In the genomic region with DNA sequence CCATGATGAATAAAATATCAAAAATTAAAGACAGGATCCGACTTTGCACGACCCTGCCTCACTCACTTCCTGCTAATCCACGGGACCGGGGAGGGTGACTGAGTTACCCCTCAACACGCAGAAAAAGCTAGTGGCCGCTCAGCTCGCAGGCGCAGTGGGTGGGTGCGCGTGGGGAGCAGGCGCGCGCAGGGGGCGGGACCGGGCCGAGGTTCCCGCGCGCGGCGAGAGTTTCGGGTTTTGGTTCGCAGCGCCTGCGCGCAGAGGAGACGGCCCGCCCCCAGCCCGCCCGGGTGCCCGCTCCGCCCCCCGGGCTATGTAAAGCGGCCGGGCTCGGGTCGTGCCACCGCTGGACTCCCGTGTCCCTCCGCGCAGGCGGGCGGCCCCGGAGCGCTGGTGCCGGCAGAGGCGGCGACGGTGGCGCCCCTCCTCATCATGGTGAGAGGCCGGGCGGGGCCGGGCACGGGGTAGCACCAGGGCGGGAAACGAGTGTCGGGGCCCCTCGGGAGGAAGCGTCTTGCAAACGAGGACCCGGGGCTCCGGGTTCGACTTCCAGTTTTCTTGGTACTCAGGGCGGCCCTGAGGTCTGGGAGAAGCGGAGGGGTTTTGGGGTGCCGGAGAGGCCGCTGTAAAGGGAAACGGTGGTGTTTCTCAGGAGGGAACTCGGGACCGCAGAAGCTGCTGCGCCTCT, we compare ENCODE assay signal across 1 cellular context.
TF ChIP-seq lines count a peak whose summit lies in the region.

A gene (plus strand): TSS at position 343 of the 688 bp plus-strand sequence. CDS start 90 bp downstream, at position 433.

TF ChIP-seq in WTC11, 78 proteins besides CTCF, POLR2A, EP300 and RAD21 (continued from another document and continues in another):
- TF ChIP-seq MXD4 (CRISPR knock-in tag; IDR thresholded peaks at IDR 0.05; ENCODE audit: borderline replicate concordance) (no peak), ZNF138 (CRISPR knock-in tag; conservative IDR thresholded peaks at IDR 0.05) (no peak), RORB (CRISPR knock-in tag; IDR thresholded peaks at IDR 0.05) (no peak), NR1H2 (CRISPR knock-in tag; IDR thresholded peaks at IDR 0.05) (no peak), SP1 (CRISPR knock-in tag; conservative IDR thresholded peaks at IDR 0.05) (peak; percentile 77), ZNF263 (CRISPR knock-in tag; IDR thresholded peaks at IDR 0.05; ENCODE audit: low read depth) (no peak), GRHL2 (CRISPR knock-in tag; IDR thresholded peaks at IDR 0.05; ENCODE audit: insufficient replicate concordance, severe bottlenecking) (no peak), ZNF232 (CRISPR knock-in tag; IDR thresholded peaks at IDR 0.05) (no peak), MYBL2 (CRISPR knock-in tag; IDR thresholded peaks at IDR 0.05) (no peak), NFATC4 (CRISPR knock-in tag; IDR thresholded peaks at IDR 0.05) (no peak), NR2C2 (CRISPR knock-in tag; IDR thresholded peaks at IDR 0.05) (no peak), ZNF317 (CRISPR knock-in tag; IDR thresholded peaks at IDR 0.05; ENCODE audit: borderline replicate concordance, low read depth) (no peak), ZNF671 (CRISPR knock-in tag; IDR thresholded peaks at IDR 0.05) (no peak), PRRX2 (CRISPR knock-in tag; IDR thresholded peaks at IDR 0.05) (0 out of 2 replicates have a peak, but pooled peaks have one; percentile 7), CBFB (CRISPR knock-in tag; IDR thresholded peaks at IDR 0.05; ENCODE audit: low read depth) (no peak), ZNF416 (CRISPR knock-in tag; IDR thresholded peaks at IDR 0.05) (no peak), NR3C1 (CRISPR knock-in tag; conservative IDR thresholded peaks at IDR 0.05; ENCODE audit: low read depth) (no peak), HMGA2 (CRISPR knock-in tag; IDR thresholded peaks at IDR 0.05) (no peak), ETV6 (CRISPR knock-in tag; IDR thresholded peaks at IDR 0.05) (0 out of 2 replicates have a peak, but pooled peaks have one; percentile 22), ATF1 (CRISPR knock-in tag; IDR thresholded peaks at IDR 0.05) (no peak)
- TF ChIP-seq, protein P1, sequence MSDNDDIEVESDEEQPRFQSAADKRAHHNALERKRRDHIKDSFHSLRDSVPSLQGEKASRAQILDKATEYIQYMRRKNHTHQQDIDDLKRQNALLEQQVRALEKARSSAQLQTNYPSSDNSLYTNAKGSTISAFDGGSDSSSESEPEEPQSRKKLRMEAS (CRISPR knock-in tag; IDR thresholded peaks at IDR 0.05): peak; percentile 56; the same call in 1 of the 2 replicates
- TF ChIP-seq, protein P2, sequence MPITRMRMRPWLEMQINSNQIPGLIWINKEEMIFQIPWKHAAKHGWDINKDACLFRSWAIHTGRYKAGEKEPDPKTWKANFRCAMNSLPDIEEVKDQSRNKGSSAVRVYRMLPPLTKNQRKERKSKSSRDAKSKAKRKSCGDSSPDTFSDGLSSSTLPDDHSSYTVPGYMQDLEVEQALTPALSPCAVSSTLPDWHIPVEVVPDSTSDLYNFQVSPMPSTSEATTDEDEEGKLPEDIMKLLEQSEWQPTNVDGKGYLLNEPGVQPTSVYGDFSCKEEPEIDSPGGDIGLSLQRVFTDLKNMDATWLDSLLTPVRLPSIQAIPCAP (CRISPR knock-in tag; IDR thresholded peaks at IDR 0.05): no peak
- TF ChIP-seq, protein P3, sequence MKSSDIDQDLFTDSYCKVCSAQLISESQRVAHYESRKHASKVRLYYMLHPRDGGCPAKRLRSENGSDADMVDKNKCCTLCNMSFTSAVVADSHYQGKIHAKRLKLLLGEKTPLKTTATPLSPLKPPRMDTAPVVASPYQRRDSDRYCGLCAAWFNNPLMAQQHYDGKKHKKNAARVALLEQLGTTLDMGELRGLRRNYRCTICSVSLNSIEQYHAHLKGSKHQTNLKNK (CRISPR knock-in tag; IDR thresholded peaks at IDR 0.05): no peak
- TF ChIP-seq, protein P4, sequence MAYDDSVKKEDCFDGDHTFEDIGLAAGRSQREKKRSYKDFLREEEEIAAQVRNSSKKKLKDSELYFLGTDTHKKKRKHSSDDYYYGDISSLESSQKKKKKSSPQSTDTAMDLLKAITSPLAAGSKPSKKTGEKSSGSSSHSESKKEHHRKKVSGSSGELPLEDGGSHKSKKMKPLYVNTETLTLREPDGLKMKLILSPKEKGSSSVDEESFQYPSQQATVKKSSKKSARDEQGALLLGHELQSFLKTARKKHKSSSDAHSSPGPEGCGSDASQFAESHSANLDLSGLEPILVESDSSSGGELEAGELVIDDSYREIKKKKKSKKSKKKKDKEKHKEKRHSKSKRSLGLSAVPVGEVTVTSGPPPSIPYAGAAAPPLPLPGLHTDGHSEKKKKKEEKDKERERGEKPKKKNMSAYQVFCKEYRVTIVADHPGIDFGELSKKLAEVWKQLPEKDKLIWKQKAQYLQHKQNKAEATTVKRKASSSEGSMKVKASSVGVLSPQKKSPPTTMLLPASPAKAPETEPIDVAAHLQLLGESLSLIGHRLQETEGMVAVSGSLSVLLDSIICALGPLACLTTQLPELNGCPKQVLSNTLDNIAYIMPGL (CRISPR knock-in tag; IDR thresholded peaks at IDR 0.05): peak; percentile 72; the same call in 1 of the 2 replicates
- TF ChIP-seq, protein P5, sequence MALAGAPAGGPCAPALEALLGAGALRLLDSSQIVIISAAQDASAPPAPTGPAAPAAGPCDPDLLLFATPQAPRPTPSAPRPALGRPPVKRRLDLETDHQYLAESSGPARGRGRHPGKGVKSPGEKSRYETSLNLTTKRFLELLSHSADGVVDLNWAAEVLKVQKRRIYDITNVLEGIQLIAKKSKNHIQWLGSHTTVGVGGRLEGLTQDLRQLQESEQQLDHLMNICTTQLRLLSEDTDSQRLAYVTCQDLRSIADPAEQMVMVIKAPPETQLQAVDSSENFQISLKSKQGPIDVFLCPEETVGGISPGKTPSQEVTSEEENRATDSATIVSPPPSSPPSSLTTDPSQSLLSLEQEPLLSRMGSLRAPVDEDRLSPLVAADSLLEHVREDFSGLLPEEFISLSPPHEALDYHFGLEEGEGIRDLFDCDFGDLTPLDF (CRISPR knock-in tag; IDR thresholded peaks at IDR 0.05): no peak
- TF ChIP-seq, protein P6, sequence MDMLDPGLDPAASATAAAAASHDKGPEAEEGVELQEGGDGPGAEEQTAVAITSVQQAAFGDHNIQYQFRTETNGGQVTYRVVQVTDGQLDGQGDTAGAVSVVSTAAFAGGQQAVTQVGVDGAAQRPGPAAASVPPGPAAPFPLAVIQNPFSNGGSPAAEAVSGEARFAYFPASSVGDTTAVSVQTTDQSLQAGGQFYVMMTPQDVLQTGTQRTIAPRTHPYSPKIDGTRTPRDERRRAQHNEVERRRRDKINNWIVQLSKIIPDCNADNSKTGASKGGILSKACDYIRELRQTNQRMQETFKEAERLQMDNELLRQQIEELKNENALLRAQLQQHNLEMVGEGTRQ (CRISPR knock-in tag; IDR thresholded peaks at IDR 0.05): no peak
- TF ChIP-seq, protein P7, sequence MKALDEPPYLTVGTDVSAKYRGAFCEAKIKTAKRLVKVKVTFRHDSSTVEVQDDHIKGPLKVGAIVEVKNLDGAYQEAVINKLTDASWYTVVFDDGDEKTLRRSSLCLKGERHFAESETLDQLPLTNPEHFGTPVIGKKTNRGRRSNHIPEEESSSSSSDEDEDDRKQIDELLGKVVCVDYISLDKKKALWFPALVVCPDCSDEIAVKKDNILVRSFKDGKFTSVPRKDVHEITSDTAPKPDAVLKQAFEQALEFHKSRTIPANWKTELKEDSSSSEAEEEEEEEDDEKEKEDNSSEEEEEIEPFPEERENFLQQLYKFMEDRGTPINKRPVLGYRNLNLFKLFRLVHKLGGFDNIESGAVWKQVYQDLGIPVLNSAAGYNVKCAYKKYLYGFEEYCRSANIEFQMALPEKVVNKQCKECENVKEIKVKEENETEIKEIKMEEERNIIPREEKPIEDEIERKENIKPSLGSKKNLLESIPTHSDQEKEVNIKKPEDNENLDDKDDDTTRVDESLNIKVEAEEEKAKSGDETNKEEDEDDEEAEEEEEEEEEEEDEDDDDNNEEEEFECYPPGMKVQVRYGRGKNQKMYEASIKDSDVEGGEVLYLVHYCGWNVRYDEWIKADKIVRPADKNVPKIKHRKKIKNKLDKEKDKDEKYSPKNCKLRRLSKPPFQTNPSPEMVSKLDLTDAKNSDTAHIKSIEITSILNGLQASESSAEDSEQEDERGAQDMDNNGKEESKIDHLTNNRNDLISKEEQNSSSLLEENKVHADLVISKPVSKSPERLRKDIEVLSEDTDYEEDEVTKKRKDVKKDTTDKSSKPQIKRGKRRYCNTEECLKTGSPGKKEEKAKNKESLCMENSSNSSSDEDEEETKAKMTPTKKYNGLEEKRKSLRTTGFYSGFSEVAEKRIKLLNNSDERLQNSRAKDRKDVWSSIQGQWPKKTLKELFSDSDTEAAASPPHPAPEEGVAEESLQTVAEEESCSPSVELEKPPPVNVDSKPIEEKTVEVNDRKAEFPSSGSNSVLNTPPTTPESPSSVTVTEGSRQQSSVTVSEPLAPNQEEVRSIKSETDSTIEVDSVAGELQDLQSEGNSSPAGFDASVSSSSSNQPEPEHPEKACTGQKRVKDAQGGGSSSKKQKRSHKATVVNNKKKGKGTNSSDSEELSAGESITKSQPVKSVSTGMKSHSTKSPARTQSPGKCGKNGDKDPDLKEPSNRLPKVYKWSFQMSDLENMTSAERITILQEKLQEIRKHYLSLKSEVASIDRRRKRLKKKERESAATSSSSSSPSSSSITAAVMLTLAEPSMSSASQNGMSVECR (CRISPR knock-in tag; IDR thresholded peaks at IDR 0.05; ENCODE audit: borderline replicate concordance): no peak
- TF ChIP-seq, protein P8, sequence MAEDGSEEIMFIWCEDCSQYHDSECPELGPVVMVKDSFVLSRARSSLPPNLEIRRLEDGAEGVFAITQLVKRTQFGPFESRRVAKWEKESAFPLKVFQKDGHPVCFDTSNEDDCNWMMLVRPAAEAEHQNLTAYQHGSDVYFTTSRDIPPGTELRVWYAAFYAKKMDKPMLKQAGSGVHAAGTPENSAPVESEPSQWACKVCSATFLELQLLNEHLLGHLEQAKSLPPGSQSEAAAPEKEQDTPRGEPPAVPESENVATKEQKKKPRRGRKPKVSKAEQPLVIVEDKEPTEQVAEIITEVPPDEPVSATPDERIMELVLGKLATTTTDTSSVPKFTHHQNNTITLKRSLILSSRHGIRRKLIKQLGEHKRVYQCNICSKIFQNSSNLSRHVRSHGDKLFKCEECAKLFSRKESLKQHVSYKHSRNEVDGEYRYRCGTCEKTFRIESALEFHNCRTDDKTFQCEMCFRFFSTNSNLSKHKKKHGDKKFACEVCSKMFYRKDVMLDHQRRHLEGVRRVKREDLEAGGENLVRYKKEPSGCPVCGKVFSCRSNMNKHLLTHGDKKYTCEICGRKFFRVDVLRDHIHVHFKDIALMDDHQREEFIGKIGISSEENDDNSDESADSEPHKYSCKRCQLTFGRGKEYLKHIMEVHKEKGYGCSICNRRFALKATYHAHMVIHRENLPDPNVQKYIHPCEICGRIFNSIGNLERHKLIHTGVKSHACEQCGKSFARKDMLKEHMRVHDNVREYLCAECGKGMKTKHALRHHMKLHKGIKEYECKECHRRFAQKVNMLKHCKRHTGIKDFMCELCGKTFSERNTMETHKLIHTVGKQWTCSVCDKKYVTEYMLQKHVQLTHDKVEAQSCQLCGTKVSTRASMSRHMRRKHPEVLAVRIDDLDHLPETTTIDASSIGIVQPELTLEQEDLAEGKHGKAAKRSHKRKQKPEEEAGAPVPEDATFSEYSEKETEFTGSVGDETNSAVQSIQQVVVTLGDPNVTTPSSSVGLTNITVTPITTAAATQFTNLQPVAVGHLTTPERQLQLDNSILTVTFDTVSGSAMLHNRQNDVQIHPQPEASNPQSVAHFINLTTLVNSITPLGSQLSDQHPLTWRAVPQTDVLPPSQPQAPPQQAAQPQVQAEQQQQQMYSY (CRISPR knock-in tag; IDR thresholded peaks at IDR 0.05): no peak
- TF ChIP-seq, protein P9, sequence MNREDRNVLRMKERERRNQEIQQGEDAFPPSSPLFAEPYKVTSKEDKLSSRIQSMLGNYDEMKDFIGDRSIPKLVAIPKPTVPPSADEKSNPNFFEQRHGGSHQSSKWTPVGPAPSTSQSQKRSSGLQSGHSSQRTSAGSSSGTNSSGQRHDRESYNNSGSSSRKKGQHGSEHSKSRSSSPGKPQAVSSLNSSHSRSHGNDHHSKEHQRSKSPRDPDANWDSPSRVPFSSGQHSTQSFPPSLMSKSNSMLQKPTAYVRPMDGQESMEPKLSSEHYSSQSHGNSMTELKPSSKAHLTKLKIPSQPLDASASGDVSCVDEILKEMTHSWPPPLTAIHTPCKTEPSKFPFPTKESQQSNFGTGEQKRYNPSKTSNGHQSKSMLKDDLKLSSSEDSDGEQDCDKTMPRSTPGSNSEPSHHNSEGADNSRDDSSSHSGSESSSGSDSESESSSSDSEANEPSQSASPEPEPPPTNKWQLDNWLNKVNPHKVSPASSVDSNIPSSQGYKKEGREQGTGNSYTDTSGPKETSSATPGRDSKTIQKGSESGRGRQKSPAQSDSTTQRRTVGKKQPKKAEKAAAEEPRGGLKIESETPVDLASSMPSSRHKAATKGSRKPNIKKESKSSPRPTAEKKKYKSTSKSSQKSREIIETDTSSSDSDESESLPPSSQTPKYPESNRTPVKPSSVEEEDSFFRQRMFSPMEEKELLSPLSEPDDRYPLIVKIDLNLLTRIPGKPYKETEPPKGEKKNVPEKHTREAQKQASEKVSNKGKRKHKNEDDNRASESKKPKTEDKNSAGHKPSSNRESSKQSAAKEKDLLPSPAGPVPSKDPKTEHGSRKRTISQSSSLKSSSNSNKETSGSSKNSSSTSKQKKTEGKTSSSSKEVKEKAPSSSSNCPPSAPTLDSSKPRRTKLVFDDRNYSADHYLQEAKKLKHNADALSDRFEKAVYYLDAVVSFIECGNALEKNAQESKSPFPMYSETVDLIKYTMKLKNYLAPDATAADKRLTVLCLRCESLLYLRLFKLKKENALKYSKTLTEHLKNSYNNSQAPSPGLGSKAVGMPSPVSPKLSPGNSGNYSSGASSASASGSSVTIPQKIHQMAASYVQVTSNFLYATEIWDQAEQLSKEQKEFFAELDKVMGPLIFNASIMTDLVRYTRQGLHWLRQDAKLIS (CRISPR knock-in tag; IDR thresholded peaks at IDR 0.05; ENCODE audit: borderline replicate concordance): no peak
- TF ChIP-seq, protein P10, sequence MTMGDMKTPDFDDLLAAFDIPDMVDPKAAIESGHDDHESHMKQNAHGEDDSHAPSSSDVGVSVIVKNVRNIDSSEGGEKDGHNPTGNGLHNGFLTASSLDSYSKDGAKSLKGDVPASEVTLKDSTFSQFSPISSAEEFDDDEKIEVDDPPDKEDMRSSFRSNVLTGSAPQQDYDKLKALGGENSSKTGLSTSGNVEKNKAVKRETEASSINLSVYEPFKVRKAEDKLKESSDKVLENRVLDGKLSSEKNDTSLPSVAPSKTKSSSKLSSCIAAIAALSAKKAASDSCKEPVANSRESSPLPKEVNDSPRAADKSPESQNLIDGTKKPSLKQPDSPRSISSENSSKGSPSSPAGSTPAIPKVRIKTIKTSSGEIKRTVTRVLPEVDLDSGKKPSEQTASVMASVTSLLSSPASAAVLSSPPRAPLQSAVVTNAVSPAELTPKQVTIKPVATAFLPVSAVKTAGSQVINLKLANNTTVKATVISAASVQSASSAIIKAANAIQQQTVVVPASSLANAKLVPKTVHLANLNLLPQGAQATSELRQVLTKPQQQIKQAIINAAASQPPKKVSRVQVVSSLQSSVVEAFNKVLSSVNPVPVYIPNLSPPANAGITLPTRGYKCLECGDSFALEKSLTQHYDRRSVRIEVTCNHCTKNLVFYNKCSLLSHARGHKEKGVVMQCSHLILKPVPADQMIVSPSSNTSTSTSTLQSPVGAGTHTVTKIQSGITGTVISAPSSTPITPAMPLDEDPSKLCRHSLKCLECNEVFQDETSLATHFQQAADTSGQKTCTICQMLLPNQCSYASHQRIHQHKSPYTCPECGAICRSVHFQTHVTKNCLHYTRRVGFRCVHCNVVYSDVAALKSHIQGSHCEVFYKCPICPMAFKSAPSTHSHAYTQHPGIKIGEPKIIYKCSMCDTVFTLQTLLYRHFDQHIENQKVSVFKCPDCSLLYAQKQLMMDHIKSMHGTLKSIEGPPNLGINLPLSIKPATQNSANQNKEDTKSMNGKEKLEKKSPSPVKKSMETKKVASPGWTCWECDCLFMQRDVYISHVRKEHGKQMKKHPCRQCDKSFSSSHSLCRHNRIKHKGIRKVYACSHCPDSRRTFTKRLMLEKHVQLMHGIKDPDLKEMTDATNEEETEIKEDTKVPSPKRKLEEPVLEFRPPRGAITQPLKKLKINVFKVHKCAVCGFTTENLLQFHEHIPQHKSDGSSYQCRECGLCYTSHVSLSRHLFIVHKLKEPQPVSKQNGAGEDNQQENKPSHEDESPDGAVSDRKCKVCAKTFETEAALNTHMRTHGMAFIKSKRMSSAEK (CRISPR knock-in tag; IDR thresholded peaks at IDR 0.05; ENCODE audit: borderline replicate concordance): no peak
